1 cellular context compared by ENCODE assay signal in the genomic region with DNA sequence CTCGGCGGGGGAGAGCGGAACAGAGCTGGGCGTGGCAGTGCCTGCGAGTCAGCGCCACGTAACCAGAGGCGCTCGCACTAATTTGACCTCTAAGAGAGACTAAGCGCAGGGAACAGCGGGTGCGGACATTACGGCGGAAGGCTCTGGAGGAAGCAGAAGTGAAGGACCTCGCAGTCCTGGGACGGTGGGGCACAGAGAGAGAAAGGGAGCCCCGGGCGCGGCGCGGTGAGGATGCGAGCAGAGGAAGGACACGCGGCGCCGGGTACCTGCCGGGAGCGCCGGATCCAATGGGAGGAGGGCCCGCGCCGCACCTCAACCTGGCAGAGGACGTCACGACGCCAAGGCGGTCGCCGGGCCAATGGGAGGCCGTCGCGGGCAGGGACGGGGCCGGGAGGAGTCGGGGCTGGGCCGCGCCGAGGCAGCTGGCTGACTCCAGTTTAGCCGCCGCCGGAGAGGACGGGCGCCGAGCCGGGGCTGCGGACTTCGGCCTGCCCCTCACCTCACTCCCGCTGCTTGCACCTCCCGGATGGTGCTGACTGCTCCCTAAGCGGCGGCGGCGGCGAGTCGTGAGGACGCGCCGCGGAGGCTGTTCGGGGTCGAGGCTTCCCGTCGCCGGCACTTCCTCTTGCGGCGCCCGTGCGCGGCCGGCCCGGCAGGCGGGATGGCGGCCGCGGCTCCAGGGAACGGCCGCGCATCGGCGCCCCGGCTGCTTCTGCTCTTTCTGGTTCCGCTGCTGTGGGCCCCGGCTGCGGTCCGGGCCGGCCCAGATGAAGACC.
A peak's percentile ranks its signal among the peaks of the same experiment; 100 is the strongest.
TF ChIP-seq lines count a peak whose summit lies in the region.

A gene with protein sequence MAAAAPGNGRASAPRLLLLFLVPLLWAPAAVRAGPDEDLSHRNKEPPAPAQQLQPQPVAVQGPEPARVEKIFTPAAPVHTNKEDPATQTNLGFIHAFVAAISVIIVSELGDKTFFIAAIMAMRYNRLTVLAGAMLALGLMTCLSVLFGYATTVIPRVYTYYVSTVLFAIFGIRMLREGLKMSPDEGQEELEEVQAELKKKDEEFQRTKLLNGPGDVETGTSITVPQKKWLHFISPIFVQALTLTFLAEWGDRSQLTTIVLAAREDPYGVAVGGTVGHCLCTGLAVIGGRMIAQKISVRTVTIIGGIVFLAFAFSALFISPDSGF (plus strand): TSS at position 429 of the 776 bp plus-strand sequence. CDS start 233 bp downstream, at position 662.

TF ChIP-seq in HepG2, 621 proteins besides CTCF, POLR2A, EP300 and RAD21 (continued from another document and continues in another):
- TF ChIP-seq, protein P1, sequence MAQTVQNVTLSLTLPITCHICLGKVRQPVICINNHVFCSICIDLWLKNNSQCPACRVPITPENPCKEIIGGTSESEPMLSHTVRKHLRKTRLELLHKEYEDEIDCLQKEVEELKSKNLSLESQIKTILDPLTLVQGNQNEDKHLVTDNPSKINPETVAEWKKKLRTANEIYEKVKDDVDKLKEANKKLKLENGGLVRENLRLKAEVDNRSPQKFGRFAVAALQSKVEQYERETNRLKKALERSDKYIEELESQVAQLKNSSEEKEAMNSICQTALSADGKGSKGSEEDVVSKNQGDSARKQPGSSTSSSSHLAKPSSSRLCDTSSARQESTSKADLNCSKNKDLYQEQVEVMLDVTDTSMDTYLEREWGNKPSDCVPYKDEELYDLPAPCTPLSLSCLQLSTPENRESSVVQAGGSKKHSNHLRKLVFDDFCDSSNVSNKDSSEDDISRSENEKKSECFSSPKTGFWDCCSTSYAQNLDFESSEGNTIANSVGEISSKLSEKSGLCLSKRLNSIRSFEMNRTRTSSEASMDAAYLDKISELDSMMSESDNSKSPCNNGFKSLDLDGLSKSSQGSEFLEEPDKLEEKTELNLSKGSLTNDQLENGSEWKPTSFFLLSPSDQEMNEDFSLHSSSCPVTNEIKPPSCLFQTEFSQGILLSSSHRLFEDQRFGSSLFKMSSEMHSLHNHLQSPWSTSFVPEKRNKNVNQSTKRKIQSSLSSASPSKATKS (CRISPR knock-in tag; IDR thresholded peaks at IDR 0.05) = no peak
- TF ChIP-seq ZNF660 (CRISPR knock-in tag; IDR thresholded peaks at IDR 0.05; ENCODE audit: borderline replicate concordance, low read depth) = no peak
- peak; percentile 35; the same call in 1 of the 2 replicates for TF ChIP-seq NFKB2 (CRISPR knock-in tag; IDR thresholded peaks at IDR 0.05; ENCODE audit: borderline replicate concordance)
- peak; percentile 50; the same call in 1 of the 2 replicates for TF ChIP-seq ETV5 (CRISPR knock-in tag; IDR thresholded peaks at IDR 0.05; ENCODE audit: borderline replicate concordance)
- no peak for TF ChIP-seq TBL1XR1 (IDR thresholded peaks at IDR 0.05; ENCODE audit: borderline replicate concordance, low read length, partially characterized antibody)
- TF ChIP-seq, protein P2, sequence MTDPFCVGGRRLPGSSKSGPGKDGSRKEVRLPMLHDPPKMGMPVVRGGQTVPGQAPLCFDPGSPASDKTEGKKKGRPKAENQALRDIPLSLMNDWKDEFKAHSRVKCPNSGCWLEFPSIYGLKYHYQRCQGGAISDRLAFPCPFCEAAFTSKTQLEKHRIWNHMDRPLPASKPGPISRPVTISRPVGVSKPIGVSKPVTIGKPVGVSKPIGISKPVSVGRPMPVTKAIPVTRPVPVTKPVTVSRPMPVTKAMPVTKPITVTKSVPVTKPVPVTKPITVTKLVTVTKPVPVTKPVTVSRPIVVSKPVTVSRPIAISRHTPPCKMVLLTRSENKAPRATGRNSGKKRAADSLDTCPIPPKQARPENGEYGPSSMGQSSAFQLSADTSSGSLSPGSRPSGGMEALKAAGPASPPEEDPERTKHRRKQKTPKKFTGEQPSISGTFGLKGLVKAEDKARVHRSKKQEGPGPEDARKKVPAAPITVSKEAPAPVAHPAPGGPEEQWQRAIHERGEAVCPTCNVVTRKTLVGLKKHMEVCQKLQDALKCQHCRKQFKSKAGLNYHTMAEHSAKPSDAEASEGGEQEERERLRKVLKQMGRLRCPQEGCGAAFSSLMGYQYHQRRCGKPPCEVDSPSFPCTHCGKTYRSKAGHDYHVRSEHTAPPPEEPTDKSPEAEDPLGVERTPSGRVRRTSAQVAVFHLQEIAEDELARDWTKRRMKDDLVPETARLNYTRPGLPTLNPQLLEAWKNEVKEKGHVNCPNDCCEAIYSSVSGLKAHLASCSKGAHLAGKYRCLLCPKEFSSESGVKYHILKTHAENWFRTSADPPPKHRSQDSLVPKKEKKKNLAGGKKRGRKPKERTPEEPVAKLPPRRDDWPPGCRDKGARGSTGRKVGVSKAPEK (CRISPR knock-in tag; IDR thresholded peaks at IDR 0.05; ENCODE audit: borderline replicate concordance) = no peak
- TF ChIP-seq MXI1 (IDR thresholded peaks at IDR 0.05; ENCODE audit: borderline replicate concordance, low read depth, low read length) = peak; percentile 45; the same call in 1 of the 3 replicates
- TF ChIP-seq, protein P3, sequence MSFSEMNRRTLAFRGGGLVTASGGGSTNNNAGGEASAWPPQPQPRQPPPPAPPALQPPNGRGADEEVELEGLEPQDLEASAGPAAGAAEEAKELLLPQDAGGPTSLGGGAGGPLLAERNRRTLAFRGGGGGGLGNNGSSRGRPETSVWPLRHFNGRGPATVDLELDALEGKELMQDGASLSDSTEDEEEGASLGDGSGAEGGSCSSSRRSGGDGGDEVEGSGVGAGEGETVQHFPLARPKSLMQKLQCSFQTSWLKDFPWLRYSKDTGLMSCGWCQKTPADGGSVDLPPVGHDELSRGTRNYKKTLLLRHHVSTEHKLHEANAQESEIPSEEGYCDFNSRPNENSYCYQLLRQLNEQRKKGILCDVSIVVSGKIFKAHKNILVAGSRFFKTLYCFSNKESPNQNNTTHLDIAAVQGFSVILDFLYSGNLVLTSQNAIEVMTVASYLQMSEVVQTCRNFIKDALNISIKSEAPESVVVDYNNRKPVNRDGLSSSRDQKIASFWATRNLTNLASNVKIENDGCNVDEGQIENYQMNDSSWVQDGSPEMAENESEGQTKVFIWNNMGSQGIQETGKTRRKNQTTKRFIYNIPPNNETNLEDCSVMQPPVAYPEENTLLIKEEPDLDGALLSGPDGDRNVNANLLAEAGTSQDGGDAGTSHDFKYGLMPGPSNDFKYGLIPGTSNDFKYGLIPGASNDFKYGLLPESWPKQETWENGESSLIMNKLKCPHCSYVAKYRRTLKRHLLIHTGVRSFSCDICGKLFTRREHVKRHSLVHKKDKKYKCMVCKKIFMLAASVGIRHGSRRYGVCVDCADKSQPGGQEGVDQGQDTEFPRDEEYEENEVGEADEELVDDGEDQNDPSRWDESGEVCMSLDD (CRISPR knock-in tag; IDR thresholded peaks at IDR 0.05; ENCODE audit: borderline replicate concordance) = 0 out of 2 replicates have a peak, but pooled peaks have one; percentile 14
- peak; percentile 81; the same call in 1 of the 2 replicates for TF ChIP-seq MYC (CRISPR knock-in tag; IDR thresholded peaks at IDR 0.05; ENCODE audit: borderline replicate concordance)
- TF ChIP-seq ERF (CRISPR knock-in tag; IDR thresholded peaks at IDR 0.05) = peak; percentile 64; the same call in 1 of the 2 replicates
- TF ChIP-seq FOSL2 (CRISPR knock-in tag; IDR thresholded peaks at IDR 0.05) = no peak; the same call in 1 of the 2 replicates
- peak; percentile 13; the same call in 1 of the 2 replicates for TF ChIP-seq PHF20 (CRISPR knock-in tag; IDR thresholded peaks at IDR 0.05)
- peak; percentile 89 for TF ChIP-seq NFYB (CRISPR knock-in tag; IDR thresholded peaks at IDR 0.05)
- no peak for TF ChIP-seq SUZ12 (IDR thresholded peaks at IDR 0.05; ENCODE audit: low read depth, low read length)
- TF ChIP-seq, protein P4, sequence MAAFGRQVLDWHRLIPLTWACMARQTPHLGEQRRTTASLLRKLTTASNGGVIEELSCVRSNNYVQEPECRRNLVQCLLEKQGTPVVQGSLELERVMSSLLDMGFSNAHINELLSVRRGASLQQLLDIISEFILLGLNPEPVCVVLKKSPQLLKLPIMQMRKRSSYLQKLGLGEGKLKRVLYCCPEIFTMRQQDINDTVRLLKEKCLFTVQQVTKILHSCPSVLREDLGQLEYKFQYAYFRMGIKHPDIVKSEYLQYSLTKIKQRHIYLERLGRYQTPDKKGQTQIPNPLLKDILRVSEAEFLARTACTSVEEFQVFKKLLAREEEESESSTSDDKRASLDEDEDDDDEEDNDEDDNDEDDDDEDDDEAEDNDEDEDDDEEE (CRISPR knock-in tag; IDR thresholded peaks at IDR 0.05) = peak; percentile 81; the same call in 1 of the 2 replicates
- TF ChIP-seq SP5 (CRISPR knock-in tag; IDR thresholded peaks at IDR 0.05; ENCODE audit: borderline replicate concordance, low read depth) = peak; percentile 41; the same call in 1 of the 2 replicates
- TF ChIP-seq, protein P5, sequence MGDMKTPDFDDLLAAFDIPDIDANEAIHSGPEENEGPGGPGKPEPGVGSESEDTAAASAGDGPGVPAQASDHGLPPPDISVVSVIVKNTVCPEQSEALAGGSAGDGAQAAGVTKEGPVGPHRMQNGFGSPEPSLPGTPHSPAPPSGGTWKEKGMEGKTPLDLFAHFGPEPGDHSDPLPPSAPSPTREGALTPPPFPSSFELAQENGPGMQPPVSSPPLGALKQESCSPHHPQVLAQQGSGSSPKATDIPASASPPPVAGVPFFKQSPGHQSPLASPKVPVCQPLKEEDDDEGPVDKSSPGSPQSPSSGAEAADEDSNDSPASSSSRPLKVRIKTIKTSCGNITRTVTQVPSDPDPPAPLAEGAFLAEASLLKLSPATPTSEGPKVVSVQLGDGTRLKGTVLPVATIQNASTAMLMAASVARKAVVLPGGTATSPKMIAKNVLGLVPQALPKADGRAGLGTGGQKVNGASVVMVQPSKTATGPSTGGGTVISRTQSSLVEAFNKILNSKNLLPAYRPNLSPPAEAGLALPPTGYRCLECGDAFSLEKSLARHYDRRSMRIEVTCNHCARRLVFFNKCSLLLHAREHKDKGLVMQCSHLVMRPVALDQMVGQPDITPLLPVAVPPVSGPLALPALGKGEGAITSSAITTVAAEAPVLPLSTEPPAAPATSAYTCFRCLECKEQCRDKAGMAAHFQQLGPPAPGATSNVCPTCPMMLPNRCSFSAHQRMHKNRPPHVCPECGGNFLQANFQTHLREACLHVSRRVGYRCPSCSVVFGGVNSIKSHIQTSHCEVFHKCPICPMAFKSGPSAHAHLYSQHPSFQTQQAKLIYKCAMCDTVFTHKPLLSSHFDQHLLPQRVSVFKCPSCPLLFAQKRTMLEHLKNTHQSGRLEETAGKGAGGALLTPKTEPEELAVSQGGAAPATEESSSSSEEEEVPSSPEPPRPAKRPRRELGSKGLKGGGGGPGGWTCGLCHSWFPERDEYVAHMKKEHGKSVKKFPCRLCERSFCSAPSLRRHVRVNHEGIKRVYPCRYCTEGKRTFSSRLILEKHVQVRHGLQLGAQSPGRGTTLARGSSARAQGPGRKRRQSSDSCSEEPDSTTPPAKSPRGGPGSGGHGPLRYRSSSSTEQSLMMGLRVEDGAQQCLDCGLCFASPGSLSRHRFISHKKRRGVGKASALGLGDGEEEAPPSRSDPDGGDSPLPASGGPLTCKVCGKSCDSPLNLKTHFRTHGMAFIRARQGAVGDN (CRISPR knock-in tag; IDR thresholded peaks at IDR 0.05) = peak; percentile 93
- peak; percentile 81 for TF ChIP-seq KMT2B (CRISPR knock-in tag; IDR thresholded peaks at IDR 0.05)
- no peak for TF ChIP-seq ZNF251 (CRISPR knock-in tag; IDR thresholded peaks at IDR 0.05)
- TF ChIP-seq MED13 (CRISPR knock-in tag; IDR thresholded peaks at IDR 0.05) = peak; percentile 42; the same call in 1 of the 2 replicates
- TF ChIP-seq ZNF510 (CRISPR knock-in tag; IDR thresholded peaks at IDR 0.05; ENCODE audit: low read depth) = peak; percentile 68; the same call in 1 of the 2 replicates
- TF ChIP-seq, protein P6, sequence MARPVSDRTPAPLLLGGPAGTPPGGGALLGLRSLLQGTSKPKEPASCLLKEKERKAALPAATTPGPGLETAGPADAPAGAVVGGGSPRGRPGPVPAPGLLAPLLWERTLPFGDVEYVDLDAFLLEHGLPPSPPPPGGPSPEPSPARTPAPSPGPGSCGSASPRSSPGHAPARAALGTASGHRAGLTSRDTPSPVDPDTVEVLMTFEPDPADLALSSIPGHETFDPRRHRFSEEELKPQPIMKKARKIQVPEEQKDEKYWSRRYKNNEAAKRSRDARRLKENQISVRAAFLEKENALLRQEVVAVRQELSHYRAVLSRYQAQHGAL (CRISPR knock-in tag; IDR thresholded peaks at IDR 0.05; ENCODE audit: not compliant biosample characterization) = peak; percentile 63
- TF ChIP-seq ZNF619 (CRISPR knock-in tag; IDR thresholded peaks at IDR 0.05) = 0 out of 2 replicates have a peak, but pooled peaks have one; percentile 45
- peak; percentile 48; the same call in 1 of the 2 replicates for TF ChIP-seq MED1 (CRISPR knock-in tag; IDR thresholded peaks at IDR 0.05)
- TF ChIP-seq ZNF614 (CRISPR knock-in tag; IDR thresholded peaks at IDR 0.05; ENCODE audit: borderline replicate concordance) = no peak; the same call in 1 of the 2 replicates
- no peak for TF ChIP-seq PLRG1 (conservative IDR thresholded peaks at IDR 0.05)
- TF ChIP-seq, protein P7, sequence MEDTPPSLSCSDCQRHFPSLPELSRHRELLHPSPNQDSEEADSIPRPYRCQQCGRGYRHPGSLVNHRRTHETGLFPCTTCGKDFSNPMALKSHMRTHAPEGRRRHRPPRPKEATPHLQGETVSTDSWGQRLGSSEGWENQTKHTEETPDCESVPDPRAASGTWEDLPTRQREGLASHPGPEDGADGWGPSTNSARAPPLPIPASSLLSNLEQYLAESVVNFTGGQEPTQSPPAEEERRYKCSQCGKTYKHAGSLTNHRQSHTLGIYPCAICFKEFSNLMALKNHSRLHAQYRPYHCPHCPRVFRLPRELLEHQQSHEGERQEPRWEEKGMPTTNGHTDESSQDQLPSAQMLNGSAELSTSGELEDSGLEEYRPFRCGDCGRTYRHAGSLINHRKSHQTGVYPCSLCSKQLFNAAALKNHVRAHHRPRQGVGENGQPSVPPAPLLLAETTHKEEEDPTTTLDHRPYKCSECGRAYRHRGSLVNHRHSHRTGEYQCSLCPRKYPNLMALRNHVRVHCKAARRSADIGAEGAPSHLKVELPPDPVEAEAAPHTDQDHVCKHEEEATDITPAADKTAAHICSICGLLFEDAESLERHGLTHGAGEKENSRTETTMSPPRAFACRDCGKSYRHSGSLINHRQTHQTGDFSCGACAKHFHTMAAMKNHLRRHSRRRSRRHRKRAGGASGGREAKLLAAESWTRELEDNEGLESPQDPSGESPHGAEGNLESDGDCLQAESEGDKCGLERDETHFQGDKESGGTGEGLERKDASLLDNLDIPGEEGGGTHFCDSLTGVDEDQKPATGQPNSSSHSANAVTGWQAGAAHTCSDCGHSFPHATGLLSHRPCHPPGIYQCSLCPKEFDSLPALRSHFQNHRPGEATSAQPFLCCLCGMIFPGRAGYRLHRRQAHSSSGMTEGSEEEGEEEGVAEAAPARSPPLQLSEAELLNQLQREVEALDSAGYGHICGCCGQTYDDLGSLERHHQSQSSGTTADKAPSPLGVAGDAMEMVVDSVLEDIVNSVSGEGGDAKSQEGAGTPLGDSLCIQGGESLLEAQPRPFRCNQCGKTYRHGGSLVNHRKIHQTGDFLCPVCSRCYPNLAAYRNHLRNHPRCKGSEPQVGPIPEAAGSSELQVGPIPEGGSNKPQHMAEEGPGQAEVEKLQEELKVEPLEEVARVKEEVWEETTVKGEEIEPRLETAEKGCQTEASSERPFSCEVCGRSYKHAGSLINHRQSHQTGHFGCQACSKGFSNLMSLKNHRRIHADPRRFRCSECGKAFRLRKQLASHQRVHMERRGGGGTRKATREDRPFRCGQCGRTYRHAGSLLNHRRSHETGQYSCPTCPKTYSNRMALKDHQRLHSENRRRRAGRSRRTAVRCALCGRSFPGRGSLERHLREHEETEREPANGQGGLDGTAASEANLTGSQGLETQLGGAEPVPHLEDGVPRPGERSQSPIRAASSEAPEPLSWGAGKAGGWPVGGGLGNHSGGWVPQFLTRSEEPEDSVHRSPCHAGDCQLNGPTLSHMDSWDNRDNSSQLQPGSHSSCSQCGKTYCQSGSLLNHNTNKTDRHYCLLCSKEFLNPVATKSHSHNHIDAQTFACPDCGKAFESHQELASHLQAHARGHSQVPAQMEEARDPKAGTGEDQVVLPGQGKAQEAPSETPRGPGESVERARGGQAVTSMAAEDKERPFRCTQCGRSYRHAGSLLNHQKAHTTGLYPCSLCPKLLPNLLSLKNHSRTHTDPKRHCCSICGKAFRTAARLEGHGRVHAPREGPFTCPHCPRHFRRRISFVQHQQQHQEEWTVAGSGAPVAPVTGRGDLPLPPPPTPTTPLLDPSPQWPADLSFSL (CRISPR knock-in tag; IDR thresholded peaks at IDR 0.05) = peak; percentile 64; the same call in 1 of the 2 replicates
- TF ChIP-seq ZNF331 (CRISPR knock-in tag; IDR thresholded peaks at IDR 0.05) = peak; percentile 50; the same call in 1 of the 2 replicates
